ENCODE assay signal across 8 cellular contexts in the genomic region with DNA sequence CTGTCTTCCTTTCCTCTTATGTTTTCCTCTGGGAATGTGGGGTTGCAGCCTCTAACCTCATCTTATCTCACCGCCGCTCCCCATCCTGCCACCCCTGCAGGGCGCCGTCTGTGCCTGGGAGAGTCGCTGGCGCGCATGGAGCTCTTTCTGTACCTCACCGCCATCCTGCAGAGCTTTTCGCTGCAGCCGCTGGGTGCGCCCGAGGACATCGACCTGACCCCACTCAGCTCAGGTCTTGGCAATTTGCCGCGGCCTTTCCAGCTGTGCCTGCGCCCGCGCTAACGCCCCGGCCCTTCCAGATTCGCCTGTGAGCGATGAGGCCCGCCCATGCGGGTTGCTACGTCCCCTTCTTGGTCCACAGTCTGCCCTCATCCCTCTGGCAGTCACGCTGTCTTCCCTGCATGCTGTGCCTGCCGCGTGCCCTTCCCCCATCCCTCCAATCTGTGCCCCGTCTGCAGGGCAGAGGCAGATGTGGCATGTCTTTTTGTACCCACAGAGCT. TPM values are rescaled to one million over a fixed set of nuclear protein-coding genes. Genes with fewer than 3 reads are reported as not detected.
DNase-seq lines count a peak whose midpoint lies in the region; ATAC-seq, FAIRE-seq and TF ChIP-seq lines count a peak whose summit lies in the region.
"Not testable (repeated sequence)": the region's sequence is repeated elsewhere in the genome, so short reads cannot be mapped to it uniquely, and the experiment has no call there.

No MANE protein-coding gene starts in this region.

- intact Hi-C loops in HepG2 (cut with micrococcal nuclease; ENCODE audit: unreplicated experiment); tibial artery (cut with DNase I; ENCODE audit: low total_unique reads): not testable (repeated sequence)

- not testable (repeated sequence) for H3K27ac Mint-ChIP-seq in activated T-cell treated with anti-CD3 and anti-CD28 coated beads, Interleukin-2, amount 50 U/mL, for 72 hours
- H3K27ac Mint-ChIP-seq in effector memory CD8-positive, alpha-beta T cell = peak overlapping the region; percentile 75 to 87

- H3K4me1 ChIP-seq in HepG2 (ENCODE audit: insufficient read depth, low read length); smooth muscle cell (ENCODE audit: low read depth); tibial artery: not testable (repeated sequence)

- H3K4me2 ChIP-seq in HepG2 (ENCODE audit: low read depth, low read length) (peak overlapping the region; percentile 62), smooth muscle cell (peak overlapping the region; percentile 79)

- H4K20me1 ChIP-seq in HepG2 (ENCODE audit: insufficient read depth, low read length); smooth muscle cell (ENCODE audit: low read depth): not testable (repeated sequence)

- not testable (repeated sequence) for H3K36me3 Mint-ChIP-seq in activated T-cell treated with anti-CD3 and anti-CD28 coated beads, Interleukin-2, amount 50 U/mL, for 72 hours (ENCODE audit: insufficient read depth in 2 of 2); effector memory CD8-positive, alpha-beta T cell (ENCODE audit: insufficient read depth)

- not testable (repeated sequence) for DNase-seq in GM10248 (ENCODE audit: extremely low spot score)
- DNase-seq in NCI-H1092 (lab: John Stamatoyannopoulos, UW) (peak; percentile 4), T follicular helper cell (ENCODE audit: low read depth) (peak; percentile 77), HepG2 (ENCODE audit: low spot score) (peak; percentile 50), smooth muscle cell (lab: John Stamatoyannopoulos, UW; ENCODE audit: unreplicated experiment) (peak; percentile 60), tibial artery (peak; percentile 54 to 82)
- peak; percentile 74 to 88 for DNase-seq in activated T-cell treated with anti-CD3 and anti-CD28 coated beads, Interleukin-2, amount 50 U/mL, for 72 hours
- peak; percentile 76 to 84 (median 84) for DNase-seq in effector memory CD8-positive, alpha-beta T cell

- H3F3A ChIP-seq in smooth muscle cell (ENCODE audit: low read depth) = not testable (repeated sequence)

- in situ Hi-C loops in HepG2 (cut with HindIII; ENCODE audit: extremely low pct_ligation_motif_present, low pct_unique_long_range_greater_than_20kb) = loop anchor here (25.0 kb wide), 1 partner anchor 466 kb away; no protein-coding TSS in a partner anchor

- BruUV-seq in HepG2 (replicated peaks; lab: Mats Ljungman, UMichigan) = not testable (repeated sequence)

- not testable (repeated sequence) for H3K27me3 Mint-ChIP-seq in activated T-cell treated with anti-CD3 and anti-CD28 coated beads, Interleukin-2, amount 50 U/mL, for 72 hours (ENCODE audit: low read depth); effector memory CD8-positive, alpha-beta T cell

- H3K36me3 ChIP-seq in HepG2 (replicated peaks in 1 of 2; ENCODE audit: control insufficient read depth in 1 of 2, insufficient read depth in 2 of 2, low read length in 2 of 2); smooth muscle cell (ENCODE audit: low read depth); tibial artery: not testable (repeated sequence)

- TF ChIP-seq POLR2A in HepG2 (IDR thresholded peaks at IDR 0.05; ENCODE audit: insufficient read depth in 1 of 2, low read depth in 2 of 2, low read length in 2 of 2) = not testable (repeated sequence)

- H3K79me2 ChIP-seq in HepG2 (ENCODE audit: insufficient read depth, low read length); smooth muscle cell (ENCODE audit: low read depth): not testable (repeated sequence)

- not testable (repeated sequence) for TF ChIP-seq EP300 in HepG2 (IDR thresholded peaks at IDR 0.05; ENCODE audit: low read depth in 2 of 2, low read length in 2 of 2); HepG2 (CRISPR knock-in tag; IDR thresholded peaks at IDR 0.05; ENCODE audit: borderline replicate concordance)

- not testable (repeated sequence) for H3K27me3 ChIP-seq in HepG2 (ENCODE audit: control insufficient read depth in 1 of 2, insufficient read depth in 2 of 2, low read length in 2 of 2); smooth muscle cell (ENCODE audit: low read depth); tibial artery

- TF ChIP-seq CTCF in GM10248 (IDR thresholded peaks at IDR 0.05; ENCODE audit: control extremely low read depth, extremely low read depth, low read depth, missing control alignments) (peak; percentile 29), HepG2 (CRISPR knock-in tag; IDR thresholded peaks at IDR 0.05) (peak; percentile 53), smooth muscle cell (IDR thresholded peaks at IDR 0.05; ENCODE audit: borderline replicate concordance, insufficient read depth, poor library complexity, severe bottlenecking) (peak; percentile 18), tibial artery (IDR thresholded peaks at IDR 0.05) (peak in 1 of 2 experiments; percentile 8)

- FAIRE-seq in HepG2 (lab: Jason Lieb, UNC) = peak; percentile 81

- 3% methylated on average over 10 of the region's 29 CpGs for WGBS in HepG2 (ENCODE audit: low lambda C conversion rate)
- 3% methylated on average over 28 of the region's 29 CpGs for WGBS in smooth muscle cell (ENCODE audit: low lambda C conversion rate)

- not testable (repeated sequence) for H3K9ac ChIP-seq in HepG2 (ENCODE audit: insufficient read depth, low read depth, low read length); smooth muscle cell (ENCODE audit: low read depth)

- CTCF ChIA-PET in GM10248 (lab: Yijun Ruan, JAX) = interaction anchor here (0.8 to 2.8 kb wide), 5 partner anchors 10 to 180 kb away, joined by 3 to 15 read pairs (median 7); no protein-coding TSS in a partner anchor
- CTCF ChIA-PET in HepG2 (lab: Yijun Ruan, JAX; ENCODE audit: low intra/inter-chr PET ratio, low total read pairs) = interaction anchor here (0.7 to 3.1 kb wide), 2 partner anchors 16 to 314 kb away, joined by 3 to 16 read pairs; no protein-coding TSS in a partner anchor

- H3K27ac ChIP-seq in HepG2 (ENCODE audit: extremely low read length, insufficient read depth, low read length); smooth muscle cell (ENCODE audit: low read depth); tibial artery: not testable (repeated sequence)

- ATAC-seq in activated T-cell treated with anti-CD3 and anti-CD28 coated beads, Interleukin-2, amount 50 U/mL, for 72 hours (replicated peaks in 1 of 2) = peak; percentile 95 to 97
- peak; percentile 95 for ATAC-seq in effector memory CD8-positive, alpha-beta T cell (replicated peaks)
- peak; percentile 98 for ATAC-seq in HepG2

- H3K4me3 ChIP-seq in HepG2 (replicated peaks in 1 of 3; ENCODE audit: insufficient read depth in 1 of 3, low read depth in 2 of 3, low read length in 3 of 3) (peak overlapping the region in 1 of 3 experiments; percentile 50; a peak in 1 of 6 replicates), smooth muscle cell (peak overlapping the region; percentile 24), tibial artery (peak overlapping the region in 1 of 2 donors; percentile 27)

- peak overlapping the region; percentile 76 to 80 for H3K4me3 Mint-ChIP-seq in activated T-cell treated with anti-CD3 and anti-CD28 coated beads, Interleukin-2, amount 50 U/mL, for 72 hours
- H3K4me3 Mint-ChIP-seq in effector memory CD8-positive, alpha-beta T cell = peak overlapping the region; percentile 76 to 82

- TF ChIP-seq RAD21 in HepG2 (CRISPR knock-in tag; IDR thresholded peaks at IDR 0.05) = not testable (repeated sequence)

- H3K4me1 Mint-ChIP-seq in activated T-cell treated with anti-CD3 and anti-CD28 coated beads, Interleukin-2, amount 50 U/mL, for 72 hours (ENCODE audit: low read depth) = peaks cover 18% of the 10 kb centered on the region
- H3K4me1 Mint-ChIP-seq in effector memory CD8-positive, alpha-beta T cell (ENCODE audit: low read depth in 2 of 2) = peaks cover 28 to 34% of the 10 kb centered on the region in 2 donors

- H3K9me3 Mint-ChIP-seq in activated T-cell treated with anti-CD3 and anti-CD28 coated beads, Interleukin-2, amount 50 U/mL, for 72 hours; effector memory CD8-positive, alpha-beta T cell: not testable (repeated sequence)

- POLR2A ChIA-PET in GM10248 (lab: Yijun Ruan, JAX); HepG2 (lab: Yijun Ruan, JAX): not testable (repeated sequence)

- not testable (repeated sequence) for H2AFZ ChIP-seq in HepG2 (ENCODE audit: low read length); smooth muscle cell (ENCODE audit: low read depth)

- not testable (repeated sequence) for H3K9me3 ChIP-seq in HepG2 (ENCODE audit: low read length); smooth muscle cell (replicated peaks; ENCODE audit: low read depth); tibial artery

RNA-seq across cellular contexts. Expression of a gene that starts 13.6 kb away (rescaled TPM):
- not detected for total RNA-seq in activated T-cell treated with anti-CD3 and anti-CD28 coated beads, Interleukin-2, amount 50 U/mL, for 72 hours
- total RNA-seq in HepG2 (2016; rRNA removed; fragmentation: Illumina TruSeq; extraction: Trizol) (not detected in 2 replicates), smooth muscle cell (not detected in 2 replicates)
- total RNA-seq in HepG2 (2016; cell fraction: cytosol; rRNA removed; fragmentation: Illumina TruSeq; extraction: Trizol; ENCODE audit: low read depth) = not detected in 2 replicates
- total RNA-seq in HepG2 (2016; cell fraction: insoluble cytoplasmic fraction; rRNA removed; fragmentation: Illumina TruSeq; extraction: Trizol) = not detected in 2 replicates
- total RNA-seq in HepG2 (2016; cell fraction: membrane; rRNA removed; fragmentation: Illumina TruSeq; extraction: Trizol) = not detected in 2 replicates
- not detected in 2 replicates for total RNA-seq in HepG2 (2016; cell fraction: nucleus; rRNA removed; fragmentation: Illumina TruSeq; extraction: Trizol)
- polyA plus RNA-seq in HepG2 (2011; rRNA removed) (not detected in 2 replicates), smooth muscle cell (0.11 TPM in 1 of 2 replicates, not detected in the other)
- not detected in 2 replicates for polyA plus RNA-seq in HepG2 (2011; cell fraction: cytosol; rRNA removed)
- polyA plus RNA-seq in HepG2 (2011; cell fraction: nucleus; rRNA removed) = not detected in 2 replicates
- polyA plus RNA-seq in HepG2 (2012) = not detected in 2 replicates
- polyA plus RNA-seq in HepG2 (2016; cell fraction: cytosol; fragmentation: Illumina TruSeq; extraction: Trizol; ENCODE audit: low read depth) = not detected in 2 replicates
- not detected in 2 replicates for polyA plus RNA-seq in HepG2 (2016; cell fraction: insoluble cytoplasmic fraction; fragmentation: Illumina TruSeq; extraction: Trizol; ENCODE audit: low read depth)
- not detected in 2 replicates for polyA plus RNA-seq in HepG2 (2016; cell fraction: membrane; fragmentation: Illumina TruSeq; extraction: Trizol; ENCODE audit: low read depth)
- not detected in 2 replicates for polyA plus RNA-seq in HepG2 (2016; cell fraction: nucleus; fragmentation: Illumina TruSeq; extraction: Trizol; ENCODE audit: insufficient read depth, low read depth)
- not detected in 2 replicates for polyA minus RNA-seq in HepG2 (2011; rRNA and poly(A)+ RNA removed; ENCODE audit: low replicate concordance)
- polyA minus RNA-seq in HepG2 (2011; cell fraction: cytosol; rRNA and poly(A)+ RNA removed) = not detected in 2 replicates
- polyA minus RNA-seq in HepG2 (2011; cell fraction: nucleus; rRNA and poly(A)+ RNA removed) = not detected in 2 replicates

RNA-seq across cellular contexts. Expression of a gene that starts 39.6 kb away (rescaled TPM):
- not detected for total RNA-seq in activated T-cell treated with anti-CD3 and anti-CD28 coated beads, Interleukin-2, amount 50 U/mL, for 72 hours
- not detected in 2 replicates for total RNA-seq in HepG2 (2016; rRNA removed; fragmentation: Illumina TruSeq; extraction: Trizol)
- not detected in 2 replicates for total RNA-seq in HepG2 (2016; cell fraction: cytosol; rRNA removed; fragmentation: Illumina TruSeq; extraction: Trizol; ENCODE audit: low read depth)
- total RNA-seq in HepG2 (2016; cell fraction: insoluble cytoplasmic fraction; rRNA removed; fragmentation: Illumina TruSeq; extraction: Trizol) = not detected in 2 replicates
- total RNA-seq in HepG2 (2016; cell fraction: membrane; rRNA removed; fragmentation: Illumina TruSeq; extraction: Trizol) = not detected in 2 replicates
- not detected in 2 replicates for total RNA-seq in HepG2 (2016; cell fraction: nucleus; rRNA removed; fragmentation: Illumina TruSeq; extraction: Trizol)
- polyA plus RNA-seq in HepG2 (2011; rRNA removed) = not detected in 2 replicates
- polyA plus RNA-seq in HepG2 (2011; cell fraction: cytosol; rRNA removed) = not detected in 2 replicates
- polyA plus RNA-seq in HepG2 (2011; cell fraction: nucleus; rRNA removed) = not detected in 2 replicates
- polyA plus RNA-seq in HepG2 (2012) = not detected in 2 replicates
- polyA plus RNA-seq in HepG2 (2016; cell fraction: cytosol; fragmentation: Illumina TruSeq; extraction: Trizol; ENCODE audit: low read depth) = not detected in 2 replicates
- not detected in 2 replicates for polyA plus RNA-seq in HepG2 (2016; cell fraction: insoluble cytoplasmic fraction; fragmentation: Illumina TruSeq; extraction: Trizol; ENCODE audit: low read depth)
- not detected in 2 replicates for polyA plus RNA-seq in HepG2 (2016; cell fraction: membrane; fragmentation: Illumina TruSeq; extraction: Trizol; ENCODE audit: low read depth)
- polyA plus RNA-seq in HepG2 (2016; cell fraction: nucleus; fragmentation: Illumina TruSeq; extraction: Trizol; ENCODE audit: insufficient read depth, low read depth) = not detected in 2 replicates
- polyA minus RNA-seq in HepG2 (2011; rRNA and poly(A)+ RNA removed; ENCODE audit: low replicate concordance) = not detected in 2 replicates
- polyA minus RNA-seq in HepG2 (2011; cell fraction: cytosol; rRNA and poly(A)+ RNA removed) = not detected in 2 replicates
- polyA minus RNA-seq in HepG2 (2011; cell fraction: nucleus; rRNA and poly(A)+ RNA removed) = not detected in 2 replicates
- total RNA-seq in smooth muscle cell = not detected in 2 replicates
- polyA plus RNA-seq in smooth muscle cell = not detected in 2 replicates
